In genomic region chr1:15570861-15571260, GRCh38 we compare ENCODE assay signal across 16 cellular contexts.
"Had no signal": no experiment of that assay in that cellular context is flagged by ENCODE, and none has a peak within 500 bp of the region (broad histone marks: within the 10 kb centered on the region; RNA-seq: fewer than 3 reads in every experiment).

No MANE protein-coding gene starts in this region.

- H3K27me3 ChIP-seq: cardiac muscle cell, dorsolateral prefrontal cortex, tibial artery had no signal

- ATAC-seq: activated naive CD4-positive, alpha-beta T cell treated with anti-CD3 and anti-CD28 coated beads, Interleukin-2, amount 50 U/mL, for 72 hours; left colon had no signal

- DNase-seq: activated CD4-positive, alpha-beta T cell treated with anti-CD3 and anti-CD28 coated beads, Interleukin-2, amount 50 U/mL, for 48 hours; activated CD4-positive, CD25-positive, alpha-beta regulatory T cell treated with anti-CD3 and anti-CD28 coated beads, Interleukin-2, amount 50 U/mL, for 72 hours; activated effector memory CD4-positive, alpha-beta T cell treated with Interleukin-2 at 50 U/mL for 16 hours; dorsolateral prefrontal cortex; left colon; midbrain; retina; stimulated activated naive B cell treated with anti-CD40 and anti-IgM and Interleukin-4, amounts not matched to agents 10 μg/mL and 1 μg/mL and 100 μg/mL, for 72 hours; T-helper 9 cell; tibial artery had no signal

- H3K27ac ChIP-seq: cardiac muscle cell, tibial artery had no signal

- H3K4me1 ChIP-seq: tibial artery had no signal

- H3K4me3 ChIP-seq: cardiac muscle cell, dorsolateral prefrontal cortex, lung, tibial artery had no signal

- H3K9me3 Mint-ChIP-seq: activated naive CD4-positive, alpha-beta T cell treated with anti-CD3 and anti-CD28 coated beads, Interleukin-2, amount 50 U/mL, for 72 hours; stimulated activated naive B cell treated with anti-CD40 and anti-IgM and Interleukin-4, amounts not matched to agents 10 μg/mL and 1 μg/mL and 100 μg/mL, for 72 hours had no signal

- FAIRE-seq: endometrium, islet of Langerhans, urothelium cell line had no signal

- H3K27me3 Mint-ChIP-seq: stimulated activated naive B cell treated with anti-CD40 and anti-IgM and Interleukin-4, amounts not matched to agents 10 μg/mL and 1 μg/mL and 100 μg/mL, for 72 hours had no signal

- H3K9me3 ChIP-seq: tibial artery had no signal
